Comparison of ENCODE assay signal across 1 cellular context in genomic region chr5:168227973-168228615, GRCh38.
TF ChIP-seq lines count a peak whose summit lies in the region.

No MANE protein-coding gene starts in this region.

TF ChIP-seq in GM12878, 131 proteins besides CTCF, POLR2A, EP300 and RAD21 (continued from another document and continues in another):
- TF ChIP-seq REST (IDR thresholded peaks at IDR 0.05; ENCODE audit: low read depth, low read length) = no peak
- peak; percentile 67 for TF ChIP-seq ATF7 (IDR thresholded peaks at IDR 0.05; ENCODE audit: low read depth)
- no peak for TF ChIP-seq ZNF592 (IDR thresholded peaks at IDR 0.05)
- TF ChIP-seq RUNX3 (IDR thresholded peaks at IDR 0.05; ENCODE audit: low read length) = peak; percentile 92
- TF ChIP-seq ZBTB33 (IDR thresholded peaks at IDR 0.05) = no peak
- peak; percentile 33; the same call in 1 of the 2 replicates for TF ChIP-seq CBX5 (IDR thresholded peaks at IDR 0.05; ENCODE audit: low read depth)
- TF ChIP-seq BCL11A (IDR thresholded peaks at IDR 0.05; ENCODE audit: low read depth, low read length) = 0 out of 2 replicates have a peak, but pooled peaks have one; percentile 35
- TF ChIP-seq JUNB (IDR thresholded peaks at IDR 0.05) = 0 out of 2 replicates have a peak, but pooled peaks have one; percentile 7
- TF ChIP-seq GATAD2B (conservative IDR thresholded peaks at IDR 0.05; ENCODE audit: low read depth) = peak; percentile 76; the same call in 1 of the 2 replicates
- no peak for TF ChIP-seq CHD4 (IDR thresholded peaks at IDR 0.05)
- TF ChIP-seq ATF3 (IDR thresholded peaks at IDR 0.05; ENCODE audit: borderline replicate concordance, extremely low read depth, low read depth, low read length) = no peak
- peak; percentile 69 for TF ChIP-seq NFIC (IDR thresholded peaks at IDR 0.05; ENCODE audit: low read depth, low read length)
- TF ChIP-seq CHD1 (IDR thresholded peaks at IDR 0.05; ENCODE audit: low read depth, low read length) = no peak
- TF ChIP-seq EED (IDR thresholded peaks at IDR 0.05; ENCODE audit: low read depth) = peak; percentile 50
- no peak for TF ChIP-seq ZNF622 (IDR thresholded peaks at IDR 0.05)
- TF ChIP-seq MAX (IDR thresholded peaks at IDR 0.05; ENCODE audit: low read depth, low read length) = no peak
- no peak for TF ChIP-seq GABPA (IDR thresholded peaks at IDR 0.05; ENCODE audit: low read depth)
- TF ChIP-seq CBFB (IDR thresholded peaks at IDR 0.05; ENCODE audit: low read depth) = peak; percentile 86
- no peak for TF ChIP-seq ZNF687 (IDR thresholded peaks at IDR 0.05)
- TF ChIP-seq SMAD1 (IDR thresholded peaks at IDR 0.05; ENCODE audit: low read depth, partially characterized antibody) = no peak
- TF ChIP-seq EGR1 (IDR thresholded peaks at IDR 0.05; ENCODE audit: borderline replicate concordance in 1 of 2, low read depth in 2 of 2, low read length in 2 of 2) = peak in 1 of 2 experiments; percentile 23; a peak in 1 of 3 replicates
- peak; percentile 81 for TF ChIP-seq IKZF1 (conservative IDR thresholded peaks at IDR 0.05)
- TF ChIP-seq ZSCAN29 (IDR thresholded peaks at IDR 0.05) = no peak
- TF ChIP-seq YY1 (IDR thresholded peaks at IDR 0.05; ENCODE audit: low read depth, low read length) = peak; percentile 79
- TF ChIP-seq MTA2 (IDR thresholded peaks at IDR 0.05; ENCODE audit: low read depth) = peak; percentile 62; the same call in 1 of the 2 replicates
- TF ChIP-seq MXI1 (IDR thresholded peaks at IDR 0.05; ENCODE audit: low read depth, low read length) = no peak
- TF ChIP-seq YBX1 (IDR thresholded peaks at IDR 0.05) = no peak
- TF ChIP-seq RELB (IDR thresholded peaks at IDR 0.05; ENCODE audit: low read depth) = peak; percentile 78
- TF ChIP-seq BCL3 (IDR thresholded peaks at IDR 0.05; ENCODE audit: borderline replicate concordance, insufficient read depth, low read depth, low read length, poor library complexity, severe bottlenecking) = peak; percentile 66
- TF ChIP-seq MEF2B (IDR thresholded peaks at IDR 0.05; ENCODE audit: partially characterized antibody, poor library complexity, severe bottlenecking) = peak; percentile 44
- TF ChIP-seq DPF2 (IDR thresholded peaks at IDR 0.05) = peak; percentile 63; the same call in 1 of the 2 replicates
- TF ChIP-seq SRF (IDR thresholded peaks at IDR 0.05; ENCODE audit: low read depth in 2 of 2, low read length in 2 of 2) = no peak
- peak; percentile 54; the same call in 1 of the 2 replicates for TF ChIP-seq MLLT1 (IDR thresholded peaks at IDR 0.05)
